In genomic region chr13:46101002-46101401, GRCh38 we compare ENCODE assay signal across 1 cellular context.
TF ChIP-seq lines count a peak whose summit lies in the region.

No MANE protein-coding gene starts in this region.

TF ChIP-seq in HepG2, 621 proteins besides CTCF, POLR2A, EP300 and RAD21 (continued from another document):
- no peak for TF ChIP-seq JARID2 (CRISPR knock-in tag; IDR thresholded peaks at IDR 0.05; ENCODE audit: insufficient replicate concordance)
- TF ChIP-seq RFXAP (CRISPR knock-in tag; IDR thresholded peaks at IDR 0.05; ENCODE audit: borderline replicate concordance), result no peak
- TF ChIP-seq ZNF256 (CRISPR knock-in tag; conservative IDR thresholded peaks at IDR 0.05), result no peak
- TF ChIP-seq ZNF331 (CRISPR knock-in tag; IDR thresholded peaks at IDR 0.05), result no peak
- no peak for TF ChIP-seq HHEX (CRISPR knock-in tag; IDR thresholded peaks at IDR 0.05)
- no peak for TF ChIP-seq ZFP62 (CRISPR knock-in tag; IDR thresholded peaks at IDR 0.05)
- no peak for TF ChIP-seq TFDP2 (CRISPR knock-in tag; IDR thresholded peaks at IDR 0.05)
- TF ChIP-seq HIC2 (CRISPR knock-in tag; IDR thresholded peaks at IDR 0.05; ENCODE audit: low read depth), result no peak
- no peak for TF ChIP-seq ZNF143 (CRISPR knock-in tag; IDR thresholded peaks at IDR 0.05)
- TF ChIP-seq ZNF275 (CRISPR knock-in tag; IDR thresholded peaks at IDR 0.05; ENCODE audit: borderline replicate concordance), result no peak
- TF ChIP-seq ZNF746 (CRISPR knock-in tag; IDR thresholded peaks at IDR 0.05), result no peak
